Comparison of ENCODE assay signal across 17 cellular contexts in the genomic region with DNA sequence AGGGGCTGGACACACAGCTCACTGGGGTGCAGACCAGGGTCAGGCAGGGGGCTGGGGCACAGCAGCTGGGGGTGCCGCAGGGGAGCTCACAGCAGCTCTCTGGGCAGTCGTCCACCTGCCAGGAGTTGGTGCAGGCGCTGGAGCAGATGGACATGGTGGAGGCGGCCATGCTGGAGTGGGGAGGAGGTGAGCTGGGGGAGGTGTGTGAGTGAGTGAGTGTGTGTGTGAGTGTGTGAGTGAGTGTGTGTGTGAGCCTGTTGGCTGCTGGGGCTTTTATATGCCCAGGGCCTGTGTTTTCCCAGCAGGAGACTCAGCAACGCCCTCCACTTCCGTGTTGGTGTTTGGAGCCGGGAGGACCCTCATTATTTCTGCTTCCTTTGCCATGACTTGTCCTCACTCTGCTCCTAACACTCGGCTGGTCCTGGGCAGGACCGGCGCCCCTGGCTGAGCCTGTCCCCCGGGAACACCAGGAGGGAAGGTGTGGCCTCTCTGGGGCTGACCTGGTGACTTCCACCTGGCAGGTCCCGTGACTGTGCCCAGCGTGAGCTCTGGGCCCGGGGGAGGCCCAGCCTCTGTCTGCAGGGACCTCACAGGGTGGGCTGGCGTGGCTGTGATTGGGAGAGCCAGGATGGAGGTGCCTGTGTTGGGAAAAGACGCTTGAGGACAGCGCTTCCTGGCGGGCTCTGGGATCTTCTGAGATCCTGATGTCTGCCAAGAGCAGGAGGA. TPM values are rescaled to one million over a fixed set of nuclear protein-coding genes. Genes with fewer than 3 reads are reported as not detected.
DNase-seq lines count a peak whose midpoint lies in the region; ATAC-seq and TF ChIP-seq lines count a peak whose summit lies in the region.
"Had no signal": no experiment of that assay in that cellular context is flagged by ENCODE, and none has a peak within 500 bp of the region (broad histone marks: within the 10 kb centered on the region; RNA-seq: fewer than 3 reads in every experiment).

KRTAP10-2 (minus strand) TSS at position 216 of the 726 bp plus-strand sequence; CDS start at position 169, 47 bp downstream.

- H3K4me1 Mint-ChIP-seq in glutamatergic neuron (ENCODE audit: low read depth, unreplicated experiment) = peaks cover 16% of the 10 kb centered on the region
- H3K4me1 Mint-ChIP-seq in stimulated activated memory B cell treated with anti-CD40 and anti-IgM and Interleukin-4, amounts not matched to agents 10 μg/mL and 1 μg/mL and 100 μg/mL, for 72 hours = peaks cover 23% of the 10 kb centered on the region

- intact Hi-C loops in posterior vena cava (cut with DNase I) = no loop called here

- peaks cover 19% of the 10 kb centered on the region for H3K27me3 Mint-ChIP-seq in glutamatergic neuron (ENCODE audit: unreplicated experiment)
- peaks cover 87% of the 10 kb centered on the region for H3K27me3 Mint-ChIP-seq in stimulated activated memory B cell treated with anti-CD40 and anti-IgM and Interleukin-4, amounts not matched to agents 10 μg/mL and 1 μg/mL and 100 μg/mL, for 72 hours
- H3K27me3 Mint-ChIP-seq: activated CD4-positive, alpha-beta memory T cell treated with anti-CD3 and anti-CD28 coated beads, Interleukin-2, amount 10 ng/mL, durations not matched to agents 7 days and 5 days had no signal

- H3K27ac ChIP-seq in substantia nigra (ENCODE audit: low read depth, low read length, poor library complexity, severe bottlenecking) = no peak within 1 kb of the TSS
- H3K27ac ChIP-seq: heart right ventricle, left ventricle myocardium inferior, thyroid gland had no signal

- peak within 1 kb of the TSS; percentile 47 for H3K4me3 Mint-ChIP-seq in glutamatergic neuron (ENCODE audit: unreplicated experiment)
- no peak within 1 kb of the TSS for H3K4me3 Mint-ChIP-seq in stimulated activated memory B cell treated with anti-CD40 and anti-IgM and Interleukin-4, amounts not matched to agents 10 μg/mL and 1 μg/mL and 100 μg/mL, for 72 hours
- H3K4me3 Mint-ChIP-seq: activated CD4-positive, alpha-beta memory T cell treated with anti-CD3 and anti-CD28 coated beads, Interleukin-2, amount 10 ng/mL, durations not matched to agents 7 days and 5 days had no signal

- TF ChIP-seq CTCF in glutamatergic neuron (IDR thresholded peaks at IDR 0.05; ENCODE audit: partially characterized antibody, unreplicated experiment) = no peak

- H3K36me3 Mint-ChIP-seq in glutamatergic neuron (ENCODE audit: unreplicated experiment) = peaks cover 10% of the 10 kb centered on the region
- H3K36me3 Mint-ChIP-seq in stimulated activated memory B cell treated with anti-CD40 and anti-IgM and Interleukin-4, amounts not matched to agents 10 μg/mL and 1 μg/mL and 100 μg/mL, for 72 hours = peaks cover 12% of the 10 kb centered on the region

- no peak for ATAC-seq in activated CD4-positive, CD25-positive, alpha-beta regulatory T cell treated with anti-CD3 and anti-CD28 coated beads, Interleukin-2, amount 50 U/mL, for 24 hours
- no peak for ATAC-seq in stimulated activated memory B cell treated with anti-CD40 and anti-IgM and Interleukin-4, amounts not matched to agents 10 μg/mL and 1 μg/mL and 100 μg/mL, for 72 hours

- DNase-seq in activated CD4-positive, CD25-positive, alpha-beta regulatory T cell treated with anti-CD3 and anti-CD28 coated beads, Interleukin-2, amount 50 U/mL, for 72 hours = peak; percentile 17
- peak; percentile 86 for DNase-seq in NCI-H146 (lab: John Stamatoyannopoulos, UW)
- DNase-seq in glutamatergic neuron = no peak
- peak; percentile 54 for DNase-seq in posterior vena cava (ENCODE audit: low spot score)
- DNase-seq in stimulated activated CD4-positive, alpha-beta T cell treated with anti-CD3 and anti-CD28 coated beads, Interleukin-1b, Interleukin-23, amount 100 ng/mL, for 48 hours = no peak
- no peak for DNase-seq in substantia nigra (lab: John Stamatoyannopoulos, UW)
- DNase-seq: heart right ventricle, IMR-90, left ventricle myocardium inferior, NCI-H1105, NCI-H526, thyroid gland had no signal

- peak within 1 kb of the TSS; percentile 86 for H3K27ac Mint-ChIP-seq in glutamatergic neuron (ENCODE audit: unreplicated experiment)
- H3K27ac Mint-ChIP-seq in stimulated activated memory B cell treated with anti-CD40 and anti-IgM and Interleukin-4, amounts not matched to agents 10 μg/mL and 1 μg/mL and 100 μg/mL, for 72 hours = no peak within 1 kb of the TSS
- H3K27ac Mint-ChIP-seq: activated CD4-positive, alpha-beta memory T cell treated with anti-CD3 and anti-CD28 coated beads, Interleukin-2, amount 10 ng/mL, durations not matched to agents 7 days and 5 days had no signal

- H3K9me3 Mint-ChIP-seq in glutamatergic neuron (ENCODE audit: unreplicated experiment) = peaks cover 22% of the 10 kb centered on the region
- peaks cover 13% of the 10 kb centered on the region for H3K9me3 Mint-ChIP-seq in stimulated activated memory B cell treated with anti-CD40 and anti-IgM and Interleukin-4, amounts not matched to agents 10 μg/mL and 1 μg/mL and 100 μg/mL, for 72 hours

RNA-seq across cellular contexts. Expression of gene KRTAP10-2, which starts in this region (rescaled TPM):
- not detected for total RNA-seq in glutamatergic neuron (ENCODE audit: unreplicated experiment)
- not detected for total RNA-seq in posterior vena cava
- total RNA-seq: activated CD4-positive, alpha-beta memory T cell treated with anti-CD3 and anti-CD28 coated beads, Interleukin-2, amount 10 ng/mL, durations not matched to agents 7 days and 5 days; cerebellum; heart right ventricle; IMR-90; left ventricle myocardium inferior; omental fat pad; thyroid gland had no signal

Comparison
In these comparisons a context has a peak if more than half of its experiments do, and no peak if none do; other contexts are left out.
1. Peak in DNase-seq in posterior vena cava; RNA of the gene not detected or under 1 TPM.
2. DNase-seq: peak in activated CD4-positive, CD25-positive, alpha-beta regulatory T cell treated with anti-CD3 and anti-CD28 coated beads, Interleukin-2, amount 50 U/mL, for 72 hours (single experiment) and NCI-H146 (single experiment); none in glutamatergic neuron (single experiment), stimulated activated CD4-positive, alpha-beta T cell treated with anti-CD3 and anti-CD28 coated beads, Interleukin-1b, Interleukin-23, amount 100 ng/mL, for 48 hours (single experiment) and substantia nigra (0 of 49).